Comparison of ENCODE assay signal across 21 cellular contexts in the genomic region with DNA sequence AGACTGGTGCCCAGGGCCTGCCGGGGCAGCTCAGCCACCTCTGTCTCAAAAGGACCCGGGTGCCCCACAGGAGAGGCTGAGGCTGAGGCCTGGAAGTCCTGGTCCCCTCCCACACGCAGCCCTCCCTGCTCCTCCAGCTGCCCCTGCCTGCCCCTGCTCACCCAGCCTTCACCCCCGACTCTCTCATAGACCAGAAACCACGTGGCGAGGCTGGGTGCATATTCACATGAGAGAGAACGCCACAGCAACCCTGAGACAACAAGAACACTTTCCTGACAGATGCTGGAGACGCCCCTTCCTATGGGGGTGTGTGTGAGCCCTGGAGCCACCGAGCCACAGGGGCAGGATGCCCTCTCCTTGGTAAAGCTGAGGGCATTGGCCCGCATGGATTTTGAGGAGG.
"Had no signal": no experiment of that assay in that cellular context is flagged by ENCODE, and none has a peak within 500 bp of the region (broad histone marks: within the 10 kb centered on the region; RNA-seq: fewer than 3 reads in every experiment).

No MANE protein-coding gene starts in this region.

- H3K27me3 ChIP-seq: brain microvascular endothelial cell, SJSA1, transverse colon had no signal

- H3K9me3 Mint-ChIP-seq: activated naive CD4-positive, alpha-beta T cell treated with anti-CD3 and anti-CD28 coated beads, Interleukin-2, amount 50 U/mL, for 72 hours; dendritic cell treated with granulocyte-macrophage colony-stimulating factor and Interleukin-4, amounts not matched to agents 40 ng/mL and 50 ng/mL, for 4 days; immature natural killer cell; naive thymus-derived CD4-positive, alpha-beta T cell had no signal

- H3K9me3 ChIP-seq: mucosa of descending colon, SJSA1, transverse colon had no signal

- H3K27ac ChIP-seq: brain microvascular endothelial cell, SJSA1, transverse colon had no signal

- H3K36me3 ChIP-seq: brain microvascular endothelial cell, SJSA1, transverse colon had no signal

- H3K27ac Mint-ChIP-seq: activated naive CD4-positive, alpha-beta T cell treated with anti-CD3 and anti-CD28 coated beads, Interleukin-2, amount 50 U/mL, for 72 hours; dendritic cell treated with granulocyte-macrophage colony-stimulating factor and Interleukin-4, amounts not matched to agents 40 ng/mL and 50 ng/mL, for 4 days; naive thymus-derived CD4-positive, alpha-beta T cell had no signal

- H3K4me1 ChIP-seq: SJSA1 had no signal

- H3K4me1 Mint-ChIP-seq: immature natural killer cell; naive thymus-derived CD4-positive, alpha-beta T cell had no signal

- H3K4me3 ChIP-seq: mucosa of descending colon, SJSA1, transverse colon had no signal

- DNase-seq: activated CD4-positive, alpha-beta T cell treated with anti-CD3 and anti-CD28 coated beads, Interleukin-2, amount 50 U/mL, for 1 hour; brain microvascular endothelial cell; cerebellar nuclear complex; effector memory CD4-positive, alpha-beta T cell; foreskin melanocyte; immature natural killer cell; left cardiac atrium; mammary epithelial cell; naive thymus-derived CD4-positive, alpha-beta T cell; nucleus accumbens; small intestine; stimulated activated CD4-positive, alpha-beta T cell treated with anti-CD3 and anti-CD28 coated beads, Interleukin-4, amount 100 ng/mL, for 24 hours; stimulated activated naive CD4-positive, alpha-beta T cell; substantia nigra; SW 1271; transverse colon had no signal

- ATAC-seq: activated CD4-positive, CD25-positive, alpha-beta regulatory T cell treated with anti-CD3 and anti-CD28 coated beads, Interleukin-2, amount 50 U/mL, for 24 hours; activated naive CD4-positive, alpha-beta T cell treated with anti-CD3 and anti-CD28 coated beads, Interleukin-2, amount 50 U/mL, for 72 hours; left cardiac atrium; mucosa of descending colon; naive thymus-derived CD4-positive, alpha-beta T cell had no signal

- H3K36me3 Mint-ChIP-seq: activated naive CD4-positive, alpha-beta T cell treated with anti-CD3 and anti-CD28 coated beads, Interleukin-2, amount 50 U/mL, for 72 hours; immature natural killer cell; naive thymus-derived CD4-positive, alpha-beta T cell had no signal

- H3K27me3 Mint-ChIP-seq: dendritic cell treated with granulocyte-macrophage colony-stimulating factor and Interleukin-4, amounts not matched to agents 40 ng/mL and 50 ng/mL, for 4 days had no signal

- H3K4me3 Mint-ChIP-seq: dendritic cell treated with granulocyte-macrophage colony-stimulating factor and Interleukin-4, amounts not matched to agents 40 ng/mL and 50 ng/mL, for 4 days; immature natural killer cell; naive thymus-derived CD4-positive, alpha-beta T cell had no signal
